1 cellular context compared by ENCODE assay signal in the genomic region with DNA sequence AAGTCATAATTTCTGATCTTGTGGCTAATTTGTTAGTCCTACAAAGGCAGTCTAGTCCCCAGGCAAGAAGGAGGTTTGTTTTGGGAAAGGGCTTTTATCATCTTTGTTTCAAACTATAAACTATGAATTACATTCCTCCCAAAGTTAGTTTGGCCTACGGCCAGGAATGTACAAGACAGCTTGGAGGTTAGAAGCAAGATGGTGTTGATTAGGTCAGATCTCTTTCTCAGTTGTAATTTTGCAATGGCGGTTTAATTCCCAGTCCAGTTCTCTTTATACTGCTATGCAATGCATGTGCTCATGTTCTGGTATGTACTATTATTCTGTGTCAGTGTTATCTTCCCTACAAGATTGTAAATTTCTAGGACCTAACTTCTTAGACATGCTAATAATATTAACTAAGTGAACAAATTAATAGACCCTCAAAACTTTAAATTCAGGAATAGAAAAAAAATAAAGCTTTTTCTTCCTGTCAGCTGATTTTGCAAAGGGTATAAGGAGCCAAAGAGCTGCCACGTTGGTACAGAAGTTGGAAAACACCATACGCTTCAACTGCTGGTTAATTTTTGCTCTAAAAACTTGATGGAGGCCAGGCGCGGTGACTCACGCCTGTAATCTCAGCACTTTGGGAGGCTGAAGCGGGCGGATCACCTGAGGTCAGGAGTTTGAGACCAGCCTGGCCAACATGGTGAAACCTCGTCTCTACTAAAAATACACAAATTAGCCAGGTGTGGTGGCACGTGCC.
TF ChIP-seq lines count a peak whose summit lies in the region.

No MANE protein-coding gene starts in this region.

TF ChIP-seq in IMR-90, 13 proteins besides CTCF, POLR2A, EP300 and RAD21:
- no peak for TF ChIP-seq MAZ (IDR thresholded peaks at IDR 0.05; ENCODE audit: borderline replicate concordance, low read depth, low read length)
- no peak for TF ChIP-seq ELK1 (IDR thresholded peaks at IDR 0.05; ENCODE audit: borderline replicate concordance, low read depth, low read length)
- no peak for TF ChIP-seq SMC3 (IDR thresholded peaks at IDR 0.05; ENCODE audit: low read depth, low read length)
- TF ChIP-seq, protein P1, sequence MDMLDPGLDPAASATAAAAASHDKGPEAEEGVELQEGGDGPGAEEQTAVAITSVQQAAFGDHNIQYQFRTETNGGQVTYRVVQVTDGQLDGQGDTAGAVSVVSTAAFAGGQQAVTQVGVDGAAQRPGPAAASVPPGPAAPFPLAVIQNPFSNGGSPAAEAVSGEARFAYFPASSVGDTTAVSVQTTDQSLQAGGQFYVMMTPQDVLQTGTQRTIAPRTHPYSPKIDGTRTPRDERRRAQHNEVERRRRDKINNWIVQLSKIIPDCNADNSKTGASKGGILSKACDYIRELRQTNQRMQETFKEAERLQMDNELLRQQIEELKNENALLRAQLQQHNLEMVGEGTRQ (IDR thresholded peaks at IDR 0.05; ENCODE audit: low read depth, low read length), result no peak
- no peak for TF ChIP-seq CHD1 (IDR thresholded peaks at IDR 0.05; ENCODE audit: low read depth, low read length)
- TF ChIP-seq BHLHE40 (IDR thresholded peaks at IDR 0.05; ENCODE audit: low read depth, low read length), result no peak
- no peak for TF ChIP-seq CEBPB (IDR thresholded peaks at IDR 0.05; ENCODE audit: low read depth, low read length)
- no peak for TF ChIP-seq RCOR1 (IDR thresholded peaks at IDR 0.05; ENCODE audit: insufficient replicate concordance, low read length)
- TF ChIP-seq MAFK (IDR thresholded peaks at IDR 0.05; ENCODE audit: low read depth, low read length), result no peak
- TF ChIP-seq RFX5 (IDR thresholded peaks at IDR 0.05; ENCODE audit: low read depth, low read length), result no peak
- no peak for TF ChIP-seq FOS (IDR thresholded peaks at IDR 0.05; ENCODE audit: low read depth, low read length)
- no peak for TF ChIP-seq NFE2L2 (IDR thresholded peaks at IDR 0.05; ENCODE audit: low read depth, low read length)
- TF ChIP-seq MXI1 (IDR thresholded peaks at IDR 0.05; ENCODE audit: borderline replicate concordance, low read depth, low read length), result no peak
